Comparison of ENCODE assay signal across 15 cellular contexts in genomic region chr11:56521955-56522354, GRCh38. TPM values are rescaled to one million over a fixed set of nuclear protein-coding genes. Genes with fewer than 3 reads are reported as not detected.
DNase-seq lines count a peak whose midpoint lies in the region; TF ChIP-seq lines count a peak whose summit lies in the region.
"Had no signal": no experiment of that assay in that cellular context is flagged by ENCODE, and none has a peak within 500 bp of the region (broad histone marks: within the 10 kb centered on the region; RNA-seq: fewer than 3 reads in every experiment).

No MANE protein-coding gene starts in this region.

- H3K4me3 Mint-ChIP-seq in neural crest cell: no peak overlapping the region

- no peak overlapping the region for H3K27ac ChIP-seq in esophagus muscularis mucosa (replicated peaks in 1 of 4)

- H3K27me3 Mint-ChIP-seq in neural crest cell (ENCODE audit: low read depth): no peaks in the 10 kb centered on the region

- no peaks in the 10 kb centered on the region for H3K4me1 Mint-ChIP-seq in neural crest cell

- H3K36me3 ChIP-seq in esophagus muscularis mucosa: no peaks in the 10 kb centered on the region

- peak; percentile 59; the same call in 1 of the 2 replicates for TF ChIP-seq CTCF in LNCAP (IDR thresholded peaks at IDR 0.05)
- peak; percentile 44 for TF ChIP-seq CTCF in neural crest cell (conservative IDR thresholded peaks at IDR 0.05)
- TF ChIP-seq CTCF in esophagus muscularis mucosa (IDR thresholded peaks at IDR 0.05): no peak

- no peaks in the 10 kb centered on the region for H3K27me3 ChIP-seq in esophagus muscularis mucosa

- TF ChIP-seq POLR2A in esophagus muscularis mucosa (IDR thresholded peaks at IDR 0.05; ENCODE audit: low read depth): no peak

- in situ Hi-C loops in SK-MEL-5 (cut with HindIII; ENCODE audit: low pct_unique_long_range_greater_than_20kb, low sequenced_read_pairs): no loop called here

- no peaks in the 10 kb centered on the region for H3K9me3 ChIP-seq in esophagus muscularis mucosa

- DNase-seq in DMS53 (lab: John Stamatoyannopoulos, UW): peak; percentile 36
- no peak for DNase-seq in DMS53 treated with DMSO at 0.1 percent for 48 hours (lab: John Stamatoyannopoulos, UW; ENCODE audit: unreplicated experiment)
- DNase-seq in SK-MEL-5 (ENCODE audit: low read depth, low spot score): peak; percentile 56
- no peak for DNase-seq in neural crest cell (ENCODE audit: low read depth, low spot score)
- DNase-seq in esophagus muscularis mucosa (ENCODE audit: extremely low spot score): no peak
- no peak for DNase-seq in NCI-H510A (lab: John Stamatoyannopoulos, UW)
- DNase-seq in T-helper 1 cell: no peak
- DNase-seq: activated naive CD4-positive, alpha-beta T cell treated with Interleukin-2 at 50 U/mL for 16 hours; posterior cingulate gyrus had no signal

- no peaks in the 10 kb centered on the region for H3K4me1 ChIP-seq in esophagus muscularis mucosa

- intact Hi-C loops in esophagus muscularis mucosa (cut with DNase I): no loop called here

- no peak for TF ChIP-seq EP300 in esophagus muscularis mucosa (IDR thresholded peaks at IDR 0.05)

- no peak overlapping the region for H3K4me3 ChIP-seq in esophagus muscularis mucosa

- H3K9me3 Mint-ChIP-seq in neural crest cell: no peaks in the 10 kb centered on the region

- no peaks in the 10 kb centered on the region for H3K36me3 Mint-ChIP-seq in neural crest cell (ENCODE audit: low read depth)

- WGBS in esophagus muscularis mucosa: 66% methylated on average over 5 of the region's 5 CpGs

- H3K27ac Mint-ChIP-seq in neural crest cell (ENCODE audit: unreplicated experiment): no peak overlapping the region

RNA-seq across cellular contexts. Expression of gene OR5M11, which starts 21.1 kb away (rescaled TPM):
- not detected in 2 replicates for total RNA-seq in SK-MEL-5 (2014; rRNA removed; shearing (Covaris generic))
- not detected in 2 replicates for polyA plus RNA-seq in SK-MEL-5 (2015; cell fraction: cytosol; rRNA removed)
- polyA plus RNA-seq in SK-MEL-5 (2015; cell fraction: nucleus; rRNA removed): 0.33 TPM in 1 of 2 replicates, not detected in the other
- not detected in 2 replicates for total RNA-seq in neural crest cell
- total RNA-seq in esophagus muscularis mucosa: not detected
- total RNA-seq: activated CD8-positive, alpha-beta memory T cell treated with anti-CD3 and anti-CD28 coated beads for 36 hours; frontal cortex; kidney epithelial cell; LHCN-M2; Right ventricle myocardium inferior had no signal

RNA-seq across cellular contexts. Expression of gene OR5M8, which starts 30.8 kb away (rescaled TPM):
- not detected in 2 replicates for total RNA-seq in SK-MEL-5 (2014; rRNA removed; shearing (Covaris generic))
- polyA plus RNA-seq in SK-MEL-5 (2015; cell fraction: cytosol; rRNA removed): not detected in 2 replicates
- not detected in 2 replicates for polyA plus RNA-seq in SK-MEL-5 (2015; cell fraction: nucleus; rRNA removed)
- total RNA-seq in neural crest cell (not detected in 2 replicates), esophagus muscularis mucosa (not detected)
- total RNA-seq: activated CD8-positive, alpha-beta memory T cell treated with anti-CD3 and anti-CD28 coated beads for 36 hours; kidney epithelial cell; LHCN-M2; Right ventricle myocardium inferior had no signal

RNA-seq across cellular contexts. Expression of gene OR5M3, which starts 48.8 kb away (rescaled TPM):
- not detected in 2 replicates for total RNA-seq in SK-MEL-5 (2014; rRNA removed; shearing (Covaris generic))
- not detected in 2 replicates for polyA plus RNA-seq in SK-MEL-5 (2015; cell fraction: cytosol; rRNA removed)
- not detected in 2 replicates for polyA plus RNA-seq in SK-MEL-5 (2015; cell fraction: nucleus; rRNA removed)
- total RNA-seq in neural crest cell (not detected in 2 replicates), esophagus muscularis mucosa (not detected)
- total RNA-seq: activated CD8-positive, alpha-beta memory T cell treated with anti-CD3 and anti-CD28 coated beads for 36 hours; frontal cortex; kidney epithelial cell; LHCN-M2; Right ventricle myocardium inferior had no signal

RNA-seq across cellular contexts. Expression of gene OR5M10, which starts 55.6 kb away (rescaled TPM):
- total RNA-seq in SK-MEL-5 (2014; rRNA removed; shearing (Covaris generic)): not detected in 2 replicates
- polyA plus RNA-seq in SK-MEL-5 (2015; cell fraction: cytosol; rRNA removed): not detected in 2 replicates
- polyA plus RNA-seq in SK-MEL-5 (2015; cell fraction: nucleus; rRNA removed): not detected in 2 replicates
- total RNA-seq in neural crest cell (not detected in 2 replicates), esophagus muscularis mucosa (not detected)
- total RNA-seq: activated CD8-positive, alpha-beta memory T cell treated with anti-CD3 and anti-CD28 coated beads for 36 hours; frontal cortex; kidney epithelial cell; LHCN-M2; Right ventricle myocardium inferior had no signal

Comparison
In these comparisons a context has a peak if more than half of its experiments do, and no peak if none do; other contexts are left out.
1. DNase-seq: peak in DMS53 (single experiment) and SK-MEL-5 (single experiment); none in DMS53 treated with DMSO at 0.1 percent for 48 hours (single experiment), neural crest cell (single experiment), esophagus muscularis mucosa (single experiment), NCI-H510A (single experiment) and T-helper 1 cell (0 of 5).
2. CTCF ChIP-seq: peak in LNCAP (single experiment) and neural crest cell (single experiment); none in esophagus muscularis mucosa (0 of 3).